Comparison of ENCODE assay signal across 2 cellular contexts in genomic region chrX:72294497-72294896, GRCh38.
TF ChIP-seq lines count a peak whose summit lies in the region.

No MANE protein-coding gene starts in this region.

TF ChIP-seq in HEK293T, 16 proteins besides CTCF, POLR2A, EP300 and RAD21:
- TF ChIP-seq ARNT (IDR thresholded peaks at IDR 0.05) (no peak), ZNF384 (IDR thresholded peaks at IDR 0.05) (peak; percentile 41; the same call in 1 of the 2 replicates)

TF ChIP-seq in SK-N-SH, 30 proteins besides CTCF, POLR2A, EP300 and RAD21:
- TF ChIP-seq MEF2A (IDR thresholded peaks at IDR 0.05; ENCODE audit: borderline replicate concordance, low read depth) (no peak), USF2 (IDR thresholded peaks at IDR 0.05; ENCODE audit: borderline replicate concordance, low read depth, low read length) (no peak), REST (IDR thresholded peaks at IDR 0.05; ENCODE audit: low read depth, low read length) (no peak), IRF3 (IDR thresholded peaks at IDR 0.05; ENCODE audit: low read depth, low read length) (no peak), GABPA (IDR thresholded peaks at IDR 0.05; ENCODE audit: low read depth) (no peak), RCOR1 (IDR thresholded peaks at IDR 0.05; ENCODE audit: low read length) (no peak), PBX3 (IDR thresholded peaks at IDR 0.05) (no peak)
TF ChIP-seq in SK-N-SH: peak in this region for 0.
